ENCODE assay signal across 8 cellular contexts in the genomic region with DNA sequence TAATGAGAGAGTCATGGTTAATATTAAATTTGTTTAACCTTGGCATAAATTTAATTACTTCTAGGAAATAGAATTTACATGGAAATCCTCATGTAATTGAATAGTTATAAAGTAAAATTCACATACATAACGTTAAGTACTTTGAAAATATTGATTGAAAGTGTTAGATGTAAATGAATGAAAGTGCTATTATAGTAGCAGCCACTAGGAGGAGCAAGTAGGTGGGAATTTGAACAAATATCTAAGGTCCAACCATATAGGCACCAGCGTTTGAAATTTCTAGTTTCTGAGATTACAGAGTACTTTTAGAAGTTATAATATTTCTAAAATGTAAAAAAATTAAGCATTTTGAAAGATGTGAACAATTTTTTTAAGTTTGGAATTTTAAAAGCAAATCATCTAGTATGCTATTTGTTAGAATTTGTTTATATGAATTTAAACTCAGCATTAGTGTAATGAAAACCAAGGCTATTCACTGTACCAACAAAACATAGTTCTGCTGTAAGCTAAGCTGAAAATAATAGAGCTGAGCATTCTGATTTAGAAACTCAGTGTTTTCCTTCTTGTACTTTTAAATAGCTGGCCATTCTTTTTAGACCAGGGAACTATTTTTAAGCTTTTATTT. TPM values are rescaled to one million over a fixed set of nuclear protein-coding genes. Genes with fewer than 3 reads are reported as not detected.
DNase-seq lines count a peak whose midpoint lies in the region; ATAC-seq and TF ChIP-seq lines count a peak whose summit lies in the region.

No MANE protein-coding gene starts in this region.

- H3K4ac ChIP-seq in mesendoderm (ENCODE audit: low read depth, low read length): no peak overlapping the region

- H3K36me3 Mint-ChIP-seq in activated naive CD4-positive, alpha-beta T cell treated with anti-CD3 and anti-CD28 coated beads, Interleukin-2, amount 10 ng/mL, durations not matched to agents 7 days and 5 days: no peaks in the 10 kb centered on the region

- H2AFZ ChIP-seq in KMS-11 (ENCODE audit: low read depth) (no peak overlapping the region), OCI-LY3 (ENCODE audit: low read depth, low read length) (no peak overlapping the region)

- no peaks in the 10 kb centered on the region for H3K36me3 ChIP-seq in KMS-11 (ENCODE audit: insufficient read depth)
- H3K36me3 ChIP-seq in OCI-LY3 (replicated peaks; ENCODE audit: low read depth, low read length): no peaks in the 10 kb centered on the region
- no peaks in the 10 kb centered on the region for H3K36me3 ChIP-seq in mesendoderm (ENCODE audit: control insufficient read depth, insufficient read depth, low read length)

- no peak overlapping the region for H2BK120ac ChIP-seq in mesendoderm (ENCODE audit: low read depth, low read length)

- no peak overlapping the region for H3K56ac ChIP-seq in mesendoderm (ENCODE audit: low read length)

- CTCF ChIA-PET in activated naive CD4-positive, alpha-beta T cell treated with anti-CD3 and anti-CD28 coated beads, Interleukin-2, amount 10 ng/mL, durations not matched to agents 7 days and 5 days (lab: Charles Lee): no interaction called here

- no peak overlapping the region for H2BK5ac ChIP-seq in mesendoderm (ENCODE audit: low read length)

- no peaks in the 10 kb centered on the region for H3K79me1 ChIP-seq in mesendoderm (ENCODE audit: low read length)

- H3K4me1 ChIP-seq in KMS-11 (ENCODE audit: low read depth, poor library complexity, severe bottlenecking) (peaks cover 13% of the 10 kb centered on the region), OCI-LY3 (ENCODE audit: low read length) (peaks cover 15% of the 10 kb centered on the region), mesendoderm (ENCODE audit: control insufficient read depth, low read depth, low read length) (no peaks in the 10 kb centered on the region)

- H3K9me3 ChIP-seq in OCI-LY3 (ENCODE audit: insufficient read depth, low read length): no peaks in the 10 kb centered on the region

- H3K9me3 Mint-ChIP-seq in activated naive CD4-positive, alpha-beta T cell treated with anti-CD3 and anti-CD28 coated beads, Interleukin-2, amount 10 ng/mL, durations not matched to agents 7 days and 5 days: no peaks in the 10 kb centered on the region

- DNase-seq in ELR (ENCODE audit: low read depth) (peak; percentile 71), dermis blood vessel endothelial cell (peak; percentile 77), mesendoderm (peak; percentile 51)
- DNase-seq in activated naive CD4-positive, alpha-beta T cell treated with anti-CD3 and anti-CD28 coated beads, Interleukin-2, amount 10 ng/mL, durations not matched to agents 7 days and 5 days: no peak
- no peak for DNase-seq in activated naive CD4-positive, alpha-beta T cell (lab: John Stamatoyannopoulos, UW)

- WGBS in mesendoderm (ENCODE audit: extremely low coverage, insufficient coverage, low lambda C conversion rate): 100% methylated on average over 1 of the region's 2 CpGs

- H3K4me2 ChIP-seq in KMS-11 (peak overlapping the region; percentile 2; the same call in 1 of the 2 replicates), OCI-LY3 (ENCODE audit: low read length) (peak overlapping the region; percentile 8; the same call in 1 of the 2 replicates), mesendoderm (ENCODE audit: low read length) (no peak overlapping the region)

- H4K20me1 ChIP-seq in KMS-11 (ENCODE audit: insufficient read depth) (no peaks in the 10 kb centered on the region), OCI-LY3 (ENCODE audit: insufficient read depth, low read length) (peaks cover 28% of the 10 kb centered on the region; the same call in 1 of the 2 replicates)

- H3K27me3 Mint-ChIP-seq in activated naive CD4-positive, alpha-beta T cell treated with anti-CD3 and anti-CD28 coated beads, Interleukin-2, amount 10 ng/mL, durations not matched to agents 7 days and 5 days: no peaks in the 10 kb centered on the region

- no peak overlapping the region for H2AK5ac ChIP-seq in mesendoderm (ENCODE audit: low read length)

- H4K8ac ChIP-seq in mesendoderm (ENCODE audit: low read depth, low read length): no peak overlapping the region

- H3K4me3 ChIP-seq in KMS-11 (IDR thresholded peaks at IDR 0.05; ENCODE audit: insufficient read depth, low read depth, low read length) (no peak overlapping the region), OCI-LY3 (ENCODE audit: low read length) (no peak overlapping the region), mesendoderm (ENCODE audit: low read length) (no peak overlapping the region)

- peaks cover 21% of the 10 kb centered on the region for H3K4me1 Mint-ChIP-seq in activated naive CD4-positive, alpha-beta T cell treated with anti-CD3 and anti-CD28 coated beads, Interleukin-2, amount 10 ng/mL, durations not matched to agents 7 days and 5 days

- H3K9ac ChIP-seq in KMS-11: no peak overlapping the region
- no peak overlapping the region for H3K9ac ChIP-seq in OCI-LY3 (ENCODE audit: low read length)
- H3K9ac ChIP-seq in mesendoderm (ENCODE audit: low read length): no peak overlapping the region

- H3K79me2 ChIP-seq in KMS-11 (ENCODE audit: insufficient read depth, low read depth): peaks cover 22% of the 10 kb centered on the region
- peaks cover 19% of the 10 kb centered on the region for H3K79me2 ChIP-seq in OCI-LY3 (ENCODE audit: low read length)
- peaks cover 7% of the 10 kb centered on the region for H3K79me2 ChIP-seq in mesendoderm (ENCODE audit: control insufficient read depth, insufficient read depth, low read length)

- H3K27ac ChIP-seq in KMS-11 (no peak overlapping the region), OCI-LY3 (ENCODE audit: low read length) (no peak overlapping the region), mesendoderm (ENCODE audit: low read depth, low read length) (no peak overlapping the region)

- H3K4me3 Mint-ChIP-seq in activated naive CD4-positive, alpha-beta T cell treated with anti-CD3 and anti-CD28 coated beads, Interleukin-2, amount 10 ng/mL, durations not matched to agents 7 days and 5 days: no peak overlapping the region

- ATAC-seq in GM21576 (IDR thresholded peaks at IDR 0.05; ENCODE audit: unreplicated experiment): peak; percentile 66

- no peak overlapping the region for H2BK15ac ChIP-seq in mesendoderm (replicated peaks; ENCODE audit: low read depth)

- no peak overlapping the region for H3K18ac ChIP-seq in mesendoderm (ENCODE audit: low read length)

- no peak overlapping the region for H4K5ac ChIP-seq in mesendoderm (ENCODE audit: low read length)

- H3K27ac Mint-ChIP-seq in activated naive CD4-positive, alpha-beta T cell treated with anti-CD3 and anti-CD28 coated beads, Interleukin-2, amount 10 ng/mL, durations not matched to agents 7 days and 5 days: no peak overlapping the region

- H3K27me3 ChIP-seq in KMS-11 (ENCODE audit: insufficient read depth, low read depth) (no peaks in the 10 kb centered on the region), OCI-LY3 (ENCODE audit: low read depth, low read length) (no peaks in the 10 kb centered on the region), mesendoderm (ENCODE audit: insufficient read depth, low read length, poor library complexity) (no peaks in the 10 kb centered on the region)

- H3K23ac ChIP-seq in mesendoderm (ENCODE audit: low read length): no peak overlapping the region

- peak; percentile 97 for TF ChIP-seq CTCF in KMS-11 (conservative IDR thresholded peaks at IDR 0.05; ENCODE audit: low read depth, low read length)
- TF ChIP-seq CTCF in OCI-LY3 (IDR thresholded peaks at IDR 0.05; ENCODE audit: low read depth, low read length): peak; percentile 91

RNA-seq across cellular contexts. Expression of a gene that starts 3.3 kb away (rescaled TPM):
- 2.9 and 4.4 TPM in 2 replicates for total RNA-seq in dermis blood vessel endothelial cell
- not detected for polyA plus RNA-seq in mesendoderm (2013, experiment 1 of 2)
- not detected for polyA plus RNA-seq in mesendoderm (2013, experiment 2 of 2)

Comparison
In these comparisons a context has a peak if more than half of its experiments do, and no peak if none do; other contexts are left out.
1. DNase-seq: peak in ELR (single experiment), dermis blood vessel endothelial cell (single experiment) and mesendoderm (single experiment); none in activated naive CD4-positive, alpha-beta T cell treated with anti-CD3 and anti-CD28 coated beads, Interleukin-2, amount 10 ng/mL, durations not matched to agents 7 days and 5 days (single experiment) and activated naive CD4-positive, alpha-beta T cell (0 of 4).